ENCODE assay signal across 14 cellular contexts in the genomic region with DNA sequence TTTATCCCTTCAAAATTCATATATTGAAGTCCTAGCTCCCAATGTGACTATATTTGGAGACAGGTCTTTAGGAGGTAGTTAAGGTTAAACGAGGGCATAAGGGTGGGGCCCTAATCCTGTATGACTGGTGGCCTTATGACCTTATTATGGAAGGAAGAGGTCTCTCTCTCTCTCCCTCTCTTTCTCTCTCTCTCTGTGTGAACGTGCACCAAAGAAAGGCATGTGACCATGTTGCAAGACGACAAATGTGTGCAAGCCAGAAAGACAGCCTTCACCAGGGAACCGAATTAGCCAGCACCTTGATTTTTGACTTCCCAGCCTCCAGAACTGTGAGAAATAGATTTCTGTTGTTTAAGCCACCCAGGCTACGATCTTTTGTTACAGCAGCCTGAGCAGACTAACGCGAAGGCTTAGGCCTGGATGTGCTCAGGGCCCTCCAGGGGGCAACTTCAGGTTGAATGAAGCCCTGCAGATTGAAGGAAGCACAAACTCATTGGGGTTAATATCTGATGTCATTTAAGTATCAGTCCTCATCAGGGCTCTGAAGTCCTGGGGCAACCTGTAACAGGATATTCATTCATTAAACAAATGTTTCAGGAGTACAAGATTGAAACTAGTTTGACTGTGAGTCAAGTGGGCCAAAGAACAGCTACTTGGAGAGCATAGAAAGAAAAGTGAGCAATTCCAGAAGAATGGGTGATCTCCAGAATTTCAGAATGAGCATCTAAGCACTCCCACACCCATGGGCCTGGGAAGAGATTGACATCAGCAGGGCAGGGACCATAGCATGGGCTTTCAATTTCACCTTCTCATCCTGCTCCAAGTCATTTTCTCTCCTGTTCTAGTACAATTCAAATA.
A peak's percentile ranks its signal among the peaks of the same experiment; 100 is the strongest.
DNase-seq lines count a peak whose midpoint lies in the region; ATAC-seq and TF ChIP-seq lines count a peak whose summit lies in the region.
"Had no signal": no experiment of that assay in that cellular context is flagged by ENCODE, and none has a peak within 500 bp of the region (broad histone marks: within the 10 kb centered on the region; RNA-seq: fewer than 3 reads in every experiment).

No MANE protein-coding gene starts in this region.

- H4K8ac ChIP-seq in IMR-90 (ENCODE audit: low read depth in 2 of 2, low read length in 2 of 2) = no peak overlapping the region

- H3K4me3 Mint-ChIP-seq in activated naive CD8-positive, alpha-beta T cell treated with anti-CD3 and anti-CD28 coated beads for 36 hours = no peak overlapping the region

- no peak for TF ChIP-seq POLR2A in IMR-90 (IDR thresholded peaks at IDR 0.05; ENCODE audit: low read depth, low read length)

- H2BK15ac ChIP-seq in IMR-90 (ENCODE audit: low read depth, low read length) = no peak overlapping the region

- H3K4me1 ChIP-seq in IMR-90 (ENCODE audit: control insufficient read depth, insufficient read depth, low read length) = no peaks in the 10 kb centered on the region; the same call in 1 of the 2 replicates
- H3K4me1 ChIP-seq: prostate gland had no signal

- H3K27me3 ChIP-seq in IMR-90 (ENCODE audit: control insufficient read depth, insufficient read depth, low read length) = no peaks in the 10 kb centered on the region
- H3K27me3 ChIP-seq: esophagus squamous epithelium had no signal

- no peak overlapping the region for H2BK120ac ChIP-seq in IMR-90 (ENCODE audit: low read depth, low read length)

- CTCF ChIA-PET in IMR-90 (lab: Yijun Ruan, JAX) = interaction anchor here (0.7 kb wide), 1 partner anchor 10 kb away, joined by 3 read pairs; no protein-coding TSS in a partner anchor

- no peaks in the 10 kb centered on the region for H3K9me1 ChIP-seq in IMR-90 (ENCODE audit: insufficient read depth, low read length)

- no peak overlapping the region for H3K4ac ChIP-seq in IMR-90 (ENCODE audit: low read depth, low read length)

- H3K4me2 ChIP-seq in IMR-90 (ENCODE audit: low read depth, low read length) = no peak overlapping the region

- no peak overlapping the region for H3K14ac ChIP-seq in IMR-90 (replicated peaks; ENCODE audit: low read depth, low read length)

- no peaks in the 10 kb centered on the region for H3K79me1 ChIP-seq in IMR-90 (ENCODE audit: low read depth in 1 of 2, low read length in 2 of 2)

- H3K36me3 ChIP-seq in IMR-90 (ENCODE audit: control insufficient read depth, insufficient read depth, low read length) = no peaks in the 10 kb centered on the region
- H3K36me3 ChIP-seq: esophagus squamous epithelium, lower lobe of right lung, prostate gland had no signal

- peak overlapping the region; percentile 66 for H3K27ac Mint-ChIP-seq in activated naive CD8-positive, alpha-beta T cell treated with anti-CD3 and anti-CD28 coated beads for 36 hours

- H3K9me3 ChIP-seq in IMR-90 (ENCODE audit: control insufficient read depth, insufficient read depth, low read length) = no peaks in the 10 kb centered on the region
- H3K9me3 ChIP-seq: esophagus squamous epithelium, lower lobe of right lung, prostate gland had no signal

- no peak overlapping the region for H3K56ac ChIP-seq in IMR-90 (ENCODE audit: extremely low read depth, insufficient read depth, low read length)

- H3K4me3 ChIP-seq in IMR-90 (ENCODE audit: insufficient read depth, low read depth, low read length) = no peak overlapping the region
- H3K4me3 ChIP-seq: esophagus squamous epithelium, lower lobe of right lung, prostate gland had no signal

- dilution Hi-C loops in IMR-90 (cut with HindIII; ENCODE audit: low sequenced_read_pairs, unreplicated experiment) = no loop called here

- H3K23ac ChIP-seq in IMR-90 (ENCODE audit: low read depth, low read length) = no peak overlapping the region

- H3K36me3 Mint-ChIP-seq in activated naive CD8-positive, alpha-beta T cell treated with anti-CD3 and anti-CD28 coated beads for 36 hours = peaks cover 9% of the 10 kb centered on the region

- ATAC-seq in IMR-90 (ENCODE audit: low read depth) (peak; percentile 31; the same call in 1 of the 2 replicates), HG02870 (IDR thresholded peaks at IDR 0.05; ENCODE audit: unreplicated experiment) (no peak)
- ATAC-seq: lower lobe of right lung, Panc1 had no signal

- no peak overlapping the region; the same call in 1 of the 2 replicates for H3K27ac ChIP-seq in IMR-90 (ENCODE audit: insufficient read depth, low read length)
- H3K27ac ChIP-seq: esophagus squamous epithelium, lower lobe of right lung, prostate gland had no signal

- H3K18ac ChIP-seq in IMR-90 (ENCODE audit: low read depth, low read length) = no peak overlapping the region

- no peak overlapping the region for H4K91ac ChIP-seq in IMR-90 (ENCODE audit: insufficient read depth, low read depth, low read length)

- no peaks in the 10 kb centered on the region for H3K27me3 Mint-ChIP-seq in activated naive CD8-positive, alpha-beta T cell treated with anti-CD3 and anti-CD28 coated beads for 36 hours

- intact Hi-C loops in IMR-90 (cut with micrococcal nuclease) = no loop called here

- no peaks in the 10 kb centered on the region for H4K20me1 ChIP-seq in IMR-90 (ENCODE audit: insufficient read depth, low read length)

- POLR2A ChIA-PET in IMR-90 (lab: Charles Lee; ENCODE audit: unreplicated experiment) = no interaction called here

- BruUV-seq in IMR-90 (replicated peaks; lab: Mats Ljungman, UMichigan) = no TSS peak

- H2BK5ac ChIP-seq in IMR-90 (ENCODE audit: low read depth, low read length, poor library complexity, severe bottlenecking) = peak overlapping the region; percentile 72

- no peak for TF ChIP-seq RAD21 in IMR-90 (IDR thresholded peaks at IDR 0.05; ENCODE audit: low read length)

- H3K4me1 Mint-ChIP-seq in activated naive CD8-positive, alpha-beta T cell treated with anti-CD3 and anti-CD28 coated beads for 36 hours = peaks cover 55% of the 10 kb centered on the region

- TF ChIP-seq CTCF in IMR-90 (conservative IDR thresholded peaks at IDR 0.05; ENCODE audit: low read depth, low read length) = no peak

- in situ Hi-C loops in IMR-90 (cut with MboI; ENCODE audit: low sequenced_read_pairs) = loop anchor here (5.0 kb wide), 1 partner anchor 158 kb away; the partner anchor contains the start of gene TNFAIP3

- H3K9ac ChIP-seq in IMR-90 (ENCODE audit: low read depth, low read length) = no peak overlapping the region

- no peak overlapping the region for H2AK9ac ChIP-seq in IMR-90 (replicated peaks; ENCODE audit: low read depth, low read length, poor library complexity)

- 100% methylated on average over 1 of the region's 7 CpGs; no CpG with 5 or more reads in 1 of the 2 experiments for WGBS in IMR-90 (ENCODE audit: extremely low coverage in 2 of 2, insufficient read length in 1 of 2), 2 experiments

- H4K5ac ChIP-seq in IMR-90 (ENCODE audit: low read depth, low read length) = no peak overlapping the region

- H3K9me3 Mint-ChIP-seq in activated naive CD8-positive, alpha-beta T cell treated with anti-CD3 and anti-CD28 coated beads for 36 hours = peaks cover 6% of the 10 kb centered on the region

- no peak overlapping the region for H2AFZ ChIP-seq in IMR-90 (replicated peaks; ENCODE audit: low read length, poor library complexity)

- H2BK20ac ChIP-seq in IMR-90 (ENCODE audit: low read depth, low read length) = no peak overlapping the region

- peak overlapping the region; percentile 12; the same call in 1 of the 2 replicates for H2AK5ac ChIP-seq in IMR-90 (ENCODE audit: low read depth, low read length)

- DNase-seq in EH (ENCODE audit: low read depth) = peak; percentile 63
- peak; percentile 88 for DNase-seq in IMR-90
- no peak for DNase-seq in activated naive CD8-positive, alpha-beta T cell treated with anti-CD3 and anti-CD28 coated beads for 36 hours
- DNase-seq in kidney glomerular epithelial cell (lab: John Stamatoyannopoulos, UW) = peak; percentile 45
- no peak for DNase-seq in mesenteric fat pad (ENCODE audit: low spot score)
- DNase-seq in mucosa of gallbladder (ENCODE audit: low spot score) = no peak
- DNase-seq in amniotic stem cell (lab: John Stamatoyannopoulos, UW) = no peak
- DNase-seq: DMS53, esophagus squamous epithelium, lower lobe of right lung, NCI-H187 treated with DMSO at 0.1 percent for 48 hours had no signal

TF ChIP-seq in IMR-90, 13 proteins besides CTCF, POLR2A, EP300 and RAD21:
- TF ChIP-seq CEBPB (IDR thresholded peaks at IDR 0.05; ENCODE audit: low read depth, low read length) = 0 out of 2 replicates have a peak, but pooled peaks have one; percentile 34
- TF ChIP-seq ELK1 (IDR thresholded peaks at IDR 0.05; ENCODE audit: borderline replicate concordance, low read depth, low read length) = no peak

Comparison
In these comparisons a context has a peak if more than half of its experiments do, and no peak if none do; other contexts are left out.
1. DNase-seq: peak in EH (single experiment), IMR-90 (single experiment) and kidney glomerular epithelial cell (single experiment); none in activated naive CD8-positive, alpha-beta T cell treated with anti-CD3 and anti-CD28 coated beads for 36 hours (single experiment), mesenteric fat pad (single experiment), mucosa of gallbladder (single experiment) and amniotic stem cell (single experiment).